In the genomic region with DNA sequence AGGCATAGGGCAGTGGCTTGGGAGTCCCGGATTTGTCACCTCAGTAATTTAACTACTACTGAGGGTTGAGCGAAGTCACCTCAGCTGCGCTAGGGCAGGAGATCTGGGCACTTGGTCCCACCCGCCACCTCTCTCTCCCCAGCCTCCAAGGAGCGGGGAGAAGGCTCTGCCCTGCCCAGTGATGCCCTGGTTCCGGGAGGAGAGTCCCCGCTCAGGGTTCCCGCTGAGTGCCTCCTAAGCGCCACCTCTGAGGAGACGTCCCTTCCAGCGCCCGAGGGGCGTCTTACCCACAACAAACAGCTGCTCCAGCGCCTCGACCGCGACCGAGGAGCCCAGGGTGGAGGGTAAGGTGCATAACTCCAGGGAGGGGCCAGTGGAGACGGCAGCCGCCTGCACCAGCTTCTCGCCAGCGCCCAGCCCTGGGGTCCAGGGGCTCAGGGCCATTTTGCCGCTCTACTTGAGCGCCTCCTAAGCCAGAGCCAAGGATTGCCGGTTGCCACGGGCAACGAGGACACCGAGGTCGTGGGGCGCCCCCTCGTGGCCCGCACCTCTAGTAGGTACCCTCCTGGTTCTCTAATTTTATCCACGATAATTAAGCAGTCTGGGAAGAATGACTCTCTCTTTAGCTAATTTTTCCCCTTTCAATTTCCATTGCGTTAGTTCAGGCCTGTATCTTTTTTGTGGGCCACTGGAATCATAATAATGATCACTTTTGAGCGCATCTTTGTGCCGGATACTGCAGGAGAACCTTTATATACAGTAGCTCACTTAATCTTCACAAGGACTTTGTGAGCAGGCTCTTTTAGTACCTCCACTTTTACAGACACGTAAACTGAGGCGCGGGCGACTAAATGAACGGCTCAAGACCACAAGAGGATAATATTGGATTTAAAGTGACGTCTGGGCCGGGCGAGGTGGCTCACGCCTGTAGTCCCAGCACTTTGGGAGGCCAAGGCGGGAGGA, we compare ENCODE assay signal across 1 cellular context.
TF ChIP-seq lines count a peak whose summit lies in the region.

A gene (minus strand): TSS at position 481 of the 963 bp plus-strand sequence. CDS start 37 bp downstream, at position 444.

TF ChIP-seq in SK-N-SH, 30 proteins besides CTCF, POLR2A, EP300 and RAD21 (continued from another document):
- peak; percentile 79 for TF ChIP-seq SMC3 (IDR thresholded peaks at IDR 0.05; ENCODE audit: low read depth, low read length)
- no peak for TF ChIP-seq RCOR1 (IDR thresholded peaks at IDR 0.05; ENCODE audit: low read length)
